In genomic region chr7:153541903-153542302, GRCh38 we compare ENCODE assay signal across 32 cellular contexts.
"Had no signal": no experiment of that assay in that cellular context is flagged by ENCODE, and none has a peak within 500 bp of the region (broad histone marks: within the 10 kb centered on the region; RNA-seq: fewer than 3 reads in every experiment).

No MANE protein-coding gene starts in this region.

- H3K27ac ChIP-seq: adrenal gland, body of pancreas, brain microvascular endothelial cell, breast epithelium, VCaP had no signal

- H3K27me3 ChIP-seq: adrenal gland, body of pancreas, brain microvascular endothelial cell, breast epithelium had no signal

- H3K4me1 ChIP-seq: adrenal gland, body of pancreas, breast epithelium had no signal

- H3K4me3 ChIP-seq: adrenal gland, body of pancreas, breast epithelium had no signal

- H3K36me3 ChIP-seq: adrenal gland, brain microvascular endothelial cell, breast epithelium had no signal

- ATAC-seq: activated CD8-positive, alpha-beta T cell treated with anti-CD3 and anti-CD28 coated beads for 36 hours; activated naive CD4-positive, alpha-beta T cell treated with anti-CD3 and anti-CD28 coated beads, Interleukin-2, amount 50 U/mL, for 72 hours; activated T-cell treated with anti-CD3 and anti-CD28 coated beads, Interleukin-2, amount 50 U/mL, for 4 hours; activated T-cell treated with anti-CD3 and anti-CD28 coated beads, Interleukin-2, amount 50 U/mL, for 72 hours; activated T-helper 17 cell treated with anti-CD3 and anti-CD28 coated beads, Interleukin-2, amount 50 U/mL, for 72 hours; body of pancreas had no signal

- DNase-seq: activated B cell treated with CpG ODN at 0.5 μM for 24 hours; activated CD4-positive, alpha-beta memory T cell treated with anti-CD3 and anti-CD28 coated beads for 36 hours; activated CD4-positive, alpha-beta T cell treated with anti-CD3 and anti-CD28 coated beads for 4 hours; activated CD4-positive, alpha-beta T cell treated with anti-CD3 and anti-CD28 coated beads, Interleukin-2, amount 10 ng/mL, durations not matched to agents 24 days and 14 days; activated CD4-positive, alpha-beta T cell treated with anti-CD3 and anti-CD28 coated beads, Interleukin-2, amount 50 U/mL, for 1 hour; activated CD4-positive, alpha-beta T cell treated with anti-CD3 and anti-CD28 coated beads, Interleukin-2, amount 50 U/mL, for 4 hours; activated CD4-positive, CD25-positive, alpha-beta regulatory T cell treated with anti-CD3 and anti-CD28 coated beads, Interleukin-2, amount 50 U/mL, for 72 hours; activated CD8-positive, alpha-beta memory T cell treated with anti-CD3 and anti-CD28 coated beads, Interleukin-2, amount 50 U/mL, for 4 hours; activated CD8-positive, alpha-beta T cell treated with anti-CD3 and anti-CD28 coated beads for 36 hours; activated effector memory CD4-positive, alpha-beta T cell treated with anti-CD3 and anti-CD28 coated beads, Interleukin-2, amount 50 U/mL, for 16 hours; activated gamma-delta T cell treated with Interleukin-2 at 50 U/mL for 16 hours; activated naive CD4-positive, alpha-beta T cell; activated naive CD4-positive, alpha-beta T cell treated with anti-CD3 and anti-CD28 coated beads for 36 hours; activated naive CD4-positive, alpha-beta T cell treated with anti-CD3 and anti-CD28 coated beads, Interleukin-2, amount 50 U/mL, for 16 hours; activated naive CD8-positive, alpha-beta T cell treated with anti-CD3 and anti-CD28 coated beads for 36 hours; activated T-cell treated with anti-CD3 and anti-CD28 coated beads for 4 hours; activated T-cell treated with anti-CD3 and anti-CD28 coated beads, Interleukin-2, amount 50 U/mL, for 1 hour; activated T-cell treated with anti-CD3 and anti-CD28 coated beads, Interleukin-2, amount 50 U/mL, for 4 hours; activated T-cell treated with anti-CD3 and anti-CD28 coated beads, Interleukin-2, amount 50 U/mL, for 72 hours; adrenal gland; amniotic stem cell; aorta; body of pancreas; brain microvascular endothelial cell; SW 1271; T-helper 1 cell; T-helper 2 cell; T-helper 9 cell had no signal

- H3K9me3 ChIP-seq: body of pancreas, breast epithelium had no signal
